ENCODE assay signal across 16 cellular contexts in genomic region chr13:76854209-76854608, GRCh38.
"Had no signal": no experiment of that assay in that cellular context is flagged by ENCODE, and none has a peak within 500 bp of the region (broad histone marks: within the 10 kb centered on the region; RNA-seq: fewer than 3 reads in every experiment).

No MANE protein-coding gene starts in this region.

- H2AFZ ChIP-seq: parathyroid adenoma had no signal

- H3K4me1 Mint-ChIP-seq: stimulated activated memory B cell treated with anti-CD40 and anti-IgM and Interleukin-4, amounts not matched to agents 10 μg/mL and 1 μg/mL and 100 μg/mL, for 72 hours; WTC11 had no signal

- H3K4me1 ChIP-seq: parathyroid adenoma had no signal

- DNase-seq: activated CD4-positive, alpha-beta T cell treated with anti-CD3 and anti-CD28 coated beads for 4 hours; activated CD8-positive, alpha-beta memory T cell treated with anti-CD3 and anti-CD28 coated beads, Interleukin-2, amount 50 U/mL, for 4 hours; activated CD8-positive, alpha-beta T cell treated with anti-CD3 and anti-CD28 coated beads, Interleukin-2, amount 10 ng/mL, durations not matched to agents 7 days and 5 days; activated gamma-delta T cell treated with Interleukin-2 at 50 U/mL for 16 hours; activated naive CD8-positive, alpha-beta T cell treated with anti-CD3 and anti-CD28 coated beads for 36 hours; activated T-cell treated with anti-CD3 and anti-CD28 coated beads, Interleukin-2, amount 50 U/mL, for 48 hours; heart left ventricle; left colon; naive thymus-derived CD8-positive, alpha-beta T cell; T-helper 2 cell; tibial artery had no signal

- H3K4me3 Mint-ChIP-seq: activated CD8-positive, alpha-beta T cell treated with anti-CD3 and anti-CD28 coated beads, Interleukin-2, amount 10 ng/mL, durations not matched to agents 7 days and 5 days; activated naive CD8-positive, alpha-beta T cell treated with anti-CD3 and anti-CD28 coated beads for 36 hours; naive thymus-derived CD8-positive, alpha-beta T cell; stimulated activated memory B cell treated with anti-CD40 and anti-IgM and Interleukin-4, amounts not matched to agents 10 μg/mL and 1 μg/mL and 100 μg/mL, for 72 hours; WTC11 had no signal

- H3K9ac ChIP-seq: parathyroid adenoma had no signal

- H3K27ac Mint-ChIP-seq: activated CD8-positive, alpha-beta T cell treated with anti-CD3 and anti-CD28 coated beads, Interleukin-2, amount 10 ng/mL, durations not matched to agents 7 days and 5 days; activated naive CD8-positive, alpha-beta T cell treated with anti-CD3 and anti-CD28 coated beads for 36 hours; naive thymus-derived CD8-positive, alpha-beta T cell; stimulated activated memory B cell treated with anti-CD40 and anti-IgM and Interleukin-4, amounts not matched to agents 10 μg/mL and 1 μg/mL and 100 μg/mL, for 72 hours; WTC11 had no signal

- H3K36me3 ChIP-seq: heart left ventricle, tibial artery, vagina had no signal

- H3K4me3 ChIP-seq: heart left ventricle, lung, tibial artery, vagina had no signal

- H3K27ac ChIP-seq: heart left ventricle, parathyroid adenoma, vagina had no signal

- H3K36me3 Mint-ChIP-seq: activated naive CD8-positive, alpha-beta T cell treated with anti-CD3 and anti-CD28 coated beads for 36 hours; stimulated activated memory B cell treated with anti-CD40 and anti-IgM and Interleukin-4, amounts not matched to agents 10 μg/mL and 1 μg/mL and 100 μg/mL, for 72 hours; WTC11 had no signal

- H3K9me3 ChIP-seq: heart left ventricle, tibial artery, vagina had no signal

- H3K27me3 ChIP-seq: heart left ventricle, tibial artery, vagina had no signal

- ATAC-seq: activated CD8-positive, alpha-beta T cell treated with anti-CD3 and anti-CD28 coated beads, Interleukin-2, amount 10 ng/mL, durations not matched to agents 7 days and 5 days; heart left ventricle; left colon; naive thymus-derived CD8-positive, alpha-beta T cell; stimulated activated memory B cell treated with anti-CD40 and anti-IgM and Interleukin-4, amounts not matched to agents 10 μg/mL and 1 μg/mL and 100 μg/mL, for 72 hours; WTC11 had no signal
